Comparison of ENCODE assay signal across 8 cellular contexts in genomic region chr22:45413368-45414211, GRCh38. TPM values are rescaled to one million over a fixed set of nuclear protein-coding genes. Genes with fewer than 3 reads are reported as not detected.
DNase-seq lines count a peak whose midpoint lies in the region; ATAC-seq lines count a peak whose summit lies in the region.

A gene with protein sequence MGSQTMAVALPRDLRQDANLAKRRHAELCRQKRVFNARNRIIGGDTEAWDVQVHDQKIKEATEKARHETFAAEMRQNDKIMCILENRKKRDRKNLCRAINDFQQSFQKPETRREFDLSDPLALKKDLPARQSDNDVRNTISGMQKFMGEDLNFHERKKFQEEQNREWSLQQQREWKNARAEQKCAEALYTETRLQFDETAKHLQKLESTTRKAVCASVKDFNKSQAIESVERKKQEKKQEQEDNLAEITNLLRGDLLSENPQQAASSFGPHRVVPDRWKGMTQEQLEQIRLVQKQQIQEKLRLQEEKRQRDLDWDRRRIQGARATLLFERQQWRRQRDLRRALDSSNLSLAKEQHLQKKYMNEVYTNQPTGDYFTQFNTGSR (plus strand): TSS chr22:45413693. CDS start chr22:45413887, 194 bp downstream.
SMC1B (minus strand) TSS chr22:45413599; CDS start chr22:45413567, 32 bp downstream.

- POLR2A ChIA-PET in activated CD8-positive, alpha-beta T cell treated with anti-CD3 and anti-CD28 coated beads, Interleukin-2, amount 10 ng/mL, durations not matched to agents 7 days and 5 days (lab: Charles Lee): interaction anchor here (0.6 to 3.1 kb wide), 10 partner anchors 12 to 877 kb away, joined by 3 to 18 read pairs (median 4); no protein-coding TSS in a partner anchor

- H3K4me3 Mint-ChIP-seq in activated CD8-positive, alpha-beta T cell treated with anti-CD3 and anti-CD28 coated beads, Interleukin-2, amount 10 ng/mL, durations not matched to agents 7 days and 5 days: peak within 1 kb of the TSS; percentile 92

- DNase-seq in NCI-H2081 (lab: John Stamatoyannopoulos, UW) (peak; percentile 63 to 77), NCI-H2081 treated with DMSO at 0.1 percent for 48 hours (lab: John Stamatoyannopoulos, UW) (no peak), NCI-H345 (lab: John Stamatoyannopoulos, UW) (peak; percentile 91), medulla oblongata (ENCODE audit: extremely low spot score) (peak; percentile 61)
- DNase-seq in activated CD8-positive, alpha-beta T cell treated with anti-CD3 and anti-CD28 coated beads, Interleukin-2, amount 10 ng/mL, durations not matched to agents 7 days and 5 days: peak; percentile 95
- DNase-seq in effector CD8-positive, alpha-beta T cell (lab: John Stamatoyannopoulos, UW): peak; percentile 72
- peak; percentile 83 to 85 for DNase-seq in stimulated activated CD4-positive, alpha-beta T cell treated with anti-CD3 and anti-CD28 coated beads, Interleukin-4, amount 100 ng/mL, for 48 hours (ENCODE audit: low read depth in 2 of 2)

- peaks cover 21% of the 10 kb centered on the region for H3K4me1 Mint-ChIP-seq in activated CD8-positive, alpha-beta T cell treated with anti-CD3 and anti-CD28 coated beads, Interleukin-2, amount 10 ng/mL, durations not matched to agents 7 days and 5 days (ENCODE audit: low read depth)

- H3K9me3 Mint-ChIP-seq in activated CD8-positive, alpha-beta T cell treated with anti-CD3 and anti-CD28 coated beads, Interleukin-2, amount 10 ng/mL, durations not matched to agents 7 days and 5 days (ENCODE audit: insufficient read depth): no peaks in the 10 kb centered on the region

- H3K27me3 Mint-ChIP-seq in activated CD8-positive, alpha-beta T cell treated with anti-CD3 and anti-CD28 coated beads, Interleukin-2, amount 10 ng/mL, durations not matched to agents 7 days and 5 days (ENCODE audit: low read depth): no peaks in the 10 kb centered on the region

- peak; percentile 88 for ATAC-seq in activated CD8-positive, alpha-beta T cell treated with anti-CD3 and anti-CD28 coated beads, Interleukin-2, amount 10 ng/mL, durations not matched to agents 7 days and 5 days
- no peak for ATAC-seq in HG03039 (IDR thresholded peaks at IDR 0.05; ENCODE audit: unreplicated experiment)

- H3K36me3 Mint-ChIP-seq in activated CD8-positive, alpha-beta T cell treated with anti-CD3 and anti-CD28 coated beads, Interleukin-2, amount 10 ng/mL, durations not matched to agents 7 days and 5 days (ENCODE audit: low read depth): peaks cover 29% of the 10 kb centered on the region

- CTCF ChIA-PET in activated CD8-positive, alpha-beta T cell treated with anti-CD3 and anti-CD28 coated beads, Interleukin-2, amount 10 ng/mL, durations not matched to agents 7 days and 5 days (lab: Charles Lee): interaction anchor here (0.7 to 1.2 kb wide), 3 partner anchors 9 to 24 kb away, joined by 3 read pairs; no protein-coding TSS in a partner anchor

- H3K27ac Mint-ChIP-seq in activated CD8-positive, alpha-beta T cell treated with anti-CD3 and anti-CD28 coated beads, Interleukin-2, amount 10 ng/mL, durations not matched to agents 7 days and 5 days: peak within 1 kb of the TSS; percentile 94

RNA-seq across cellular contexts. Expression of the first gene that starts in this region (rescaled TPM):
- total RNA-seq in activated CD8-positive, alpha-beta T cell treated with anti-CD3 and anti-CD28 coated beads, Interleukin-2, amount 10 ng/mL, durations not matched to agents 7 days and 5 days: 10 to 100 TPM; 13.4 to 13.5 TPM

RNA-seq across cellular contexts. Expression of gene SMC1B, which starts in this region (rescaled TPM):
- 1 to 10 TPM; 1.6 to 2.1 TPM for total RNA-seq in activated CD8-positive, alpha-beta T cell treated with anti-CD3 and anti-CD28 coated beads, Interleukin-2, amount 10 ng/mL, durations not matched to agents 7 days and 5 days
